15 cellular contexts compared by ENCODE assay signal in the genomic region with DNA sequence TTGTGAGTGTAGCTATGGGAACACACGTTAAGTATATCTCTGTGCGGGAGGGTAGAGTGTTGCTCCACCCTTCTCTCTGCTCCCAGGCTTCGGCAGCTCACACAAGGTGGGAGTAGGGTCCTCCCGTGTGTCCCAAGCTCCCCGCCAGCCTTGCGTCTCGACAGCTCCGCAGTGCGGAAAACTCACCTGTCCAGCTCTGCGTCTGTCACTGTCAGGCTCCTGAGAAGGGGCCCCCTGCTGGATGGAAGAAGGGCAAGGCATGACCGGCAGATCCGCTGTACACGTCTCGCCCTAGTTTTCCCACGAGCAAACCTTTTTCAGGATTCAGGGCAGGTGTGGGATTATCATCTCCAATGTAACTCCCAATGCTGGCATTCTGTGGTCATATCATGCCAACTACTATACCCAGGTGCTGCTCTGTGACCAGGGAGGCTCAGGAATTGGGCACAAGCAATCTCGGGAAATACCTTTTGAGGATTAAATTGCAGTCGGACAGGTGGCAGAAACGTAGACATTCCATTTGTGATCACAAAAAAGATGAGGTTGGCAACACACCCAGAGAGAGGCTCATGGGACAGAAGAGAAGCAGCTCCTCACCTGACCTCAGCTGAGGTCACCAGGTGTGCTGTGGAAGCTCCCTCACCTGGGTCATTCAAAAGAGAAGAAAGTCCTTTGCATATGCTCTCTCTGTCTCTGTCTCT.
DNase-seq lines count a peak whose midpoint lies in the region; ATAC-seq, FAIRE-seq and TF ChIP-seq lines count a peak whose summit lies in the region.
"Had no signal": no experiment of that assay in that cellular context is flagged by ENCODE, and none has a peak within 500 bp of the region (broad histone marks: within the 10 kb centered on the region; RNA-seq: fewer than 3 reads in every experiment).

No MANE protein-coding gene starts in this region.

- TF ChIP-seq CTCF in breast epithelium (IDR thresholded peaks at IDR 0.05) = peak in 2 of 3 donors; percentile 40 to 47
- no peak for TF ChIP-seq CTCF in MCF 10A (IDR thresholded peaks at IDR 0.05; ENCODE audit: unreplicated experiment)
- peak; percentile 44 for TF ChIP-seq CTCF in VCaP (conservative IDR thresholded peaks at IDR 0.05)
- TF ChIP-seq CTCF in left lung (IDR thresholded peaks at IDR 0.05) = peak in 1 of 2 donors; percentile 22

- DNase-seq in breast epithelium (ENCODE audit: low spot score in 2 of 2) (peak in 1 of 2 donors; percentile 67), MCF 10A (ENCODE audit: unreplicated experiment) (no peak), left lung (no peak), urothelium cell line (ENCODE audit: low spot score) (peak; percentile 16), UCSD-AML1 (lab: John Stamatoyannopoulos, UW; ENCODE audit: unreplicated experiment) (no peak)
- DNase-seq in activated naive CD4-positive, alpha-beta T cell treated with anti-CD3 and anti-CD28 coated beads, Interleukin-2, amount 10 ng/mL, durations not matched to agents 7 days and 5 days = no peak
- DNase-seq: AML-193; dermis blood vessel endothelial cell; heart left ventricle; NCI-H187 treated with DMSO at 0.1 percent for 48 hours; stimulated activated CD8-positive, alpha-beta memory T cell treated with anti-CD3 and anti-CD28 coated beads, Interleukin-4, amount 100 ng/mL, for 48 hours had no signal

- H3K36me3 ChIP-seq in breast epithelium (no peaks in the 10 kb centered on the region), left lung (no peaks in the 10 kb centered on the region)
- H3K36me3 ChIP-seq: heart left ventricle, SJSA1 had no signal

- H3K36me3 Mint-ChIP-seq in MCF 10A (ENCODE audit: insufficient read depth, unreplicated experiment) = peaks cover 6% of the 10 kb centered on the region
- no peaks in the 10 kb centered on the region for H3K36me3 Mint-ChIP-seq in activated naive CD4-positive, alpha-beta T cell treated with anti-CD3 and anti-CD28 coated beads, Interleukin-2, amount 10 ng/mL, durations not matched to agents 7 days and 5 days
- H3K36me3 Mint-ChIP-seq: activated naive CD8-positive, alpha-beta T cell had no signal

- H3K4me1 ChIP-seq in breast epithelium = no peaks in the 10 kb centered on the region
- H3K4me1 ChIP-seq in left lung = no peaks in the 10 kb centered on the region
- H3K4me1 ChIP-seq: heart left ventricle, SJSA1 had no signal

- no peak for TF ChIP-seq POLR2A in breast epithelium (IDR thresholded peaks at IDR 0.05)

- no peak overlapping the region for H3K4me3 Mint-ChIP-seq in MCF 10A (ENCODE audit: unreplicated experiment)
- H3K4me3 Mint-ChIP-seq in activated naive CD4-positive, alpha-beta T cell treated with anti-CD3 and anti-CD28 coated beads, Interleukin-2, amount 10 ng/mL, durations not matched to agents 7 days and 5 days = no peak overlapping the region
- H3K4me3 Mint-ChIP-seq: activated naive CD8-positive, alpha-beta T cell had no signal

- H3K27ac ChIP-seq in breast epithelium = no peak overlapping the region
- H3K27ac ChIP-seq in VCaP = no peak overlapping the region
- no peak overlapping the region for H3K27ac ChIP-seq in left lung
- H3K27ac ChIP-seq: heart left ventricle, SJSA1 had no signal

- intact Hi-C loops in breast epithelium (cut with DNase I; ENCODE audit: low total_unique reads) (no loop called here), MCF 10A (cut with micrococcal nuclease) (no loop called here), left lung (cut with DNase I) (no loop called here)

- H3K27ac Mint-ChIP-seq in MCF 10A (ENCODE audit: low read depth, unreplicated experiment) = no peak overlapping the region
- H3K27ac Mint-ChIP-seq in activated naive CD4-positive, alpha-beta T cell treated with anti-CD3 and anti-CD28 coated beads, Interleukin-2, amount 10 ng/mL, durations not matched to agents 7 days and 5 days = no peak overlapping the region
- H3K27ac Mint-ChIP-seq: activated naive CD8-positive, alpha-beta T cell had no signal

- POLR2A ChIA-PET in MCF 10A (lab: Yijun Ruan, JAX) = no interaction called here

- peak; percentile 78 for ATAC-seq in left lung
- no peak for ATAC-seq in HG03565 (IDR thresholded peaks at IDR 0.05; ENCODE audit: unreplicated experiment)

- CTCF ChIA-PET in MCF 10A (lab: Yijun Ruan, JAX) = interaction anchor here (0.6 to 0.7 kb wide), 4 partner anchors 9 to 264 kb away, joined by 3 read pairs; no protein-coding TSS in a partner anchor
- CTCF ChIA-PET in activated naive CD4-positive, alpha-beta T cell treated with anti-CD3 and anti-CD28 coated beads, Interleukin-2, amount 10 ng/mL, durations not matched to agents 7 days and 5 days (lab: Charles Lee) = no interaction called here

- H3K27me3 Mint-ChIP-seq in MCF 10A (ENCODE audit: insufficient read depth, unreplicated experiment) = no peaks in the 10 kb centered on the region
- peaks cover 9% of the 10 kb centered on the region for H3K27me3 Mint-ChIP-seq in activated naive CD4-positive, alpha-beta T cell treated with anti-CD3 and anti-CD28 coated beads, Interleukin-2, amount 10 ng/mL, durations not matched to agents 7 days and 5 days

- H3K4me1 Mint-ChIP-seq in MCF 10A (ENCODE audit: insufficient read depth, unreplicated experiment) = no peaks in the 10 kb centered on the region
- no peaks in the 10 kb centered on the region for H3K4me1 Mint-ChIP-seq in activated naive CD4-positive, alpha-beta T cell treated with anti-CD3 and anti-CD28 coated beads, Interleukin-2, amount 10 ng/mL, durations not matched to agents 7 days and 5 days

- no TSS peak for BruUV-seq in MCF 10A (replicated peaks; lab: Mats Ljungman, UMichigan)

- FAIRE-seq in urothelium cell line (lab: Jason Lieb, UNC) = no peak

- peaks cover 0 to 20% of the 10 kb centered on the region in 2 donors for H3K27me3 ChIP-seq in breast epithelium
- peaks cover 0 to 31% of the 10 kb centered on the region in 2 donors for H3K27me3 ChIP-seq in left lung
- H3K27me3 ChIP-seq: SJSA1 had no signal

- H3K9me3 ChIP-seq in breast epithelium (no peaks in the 10 kb centered on the region), left lung (no peaks in the 10 kb centered on the region)
- H3K9me3 ChIP-seq: SJSA1 had no signal

- no peak overlapping the region for H3K4me3 ChIP-seq in breast epithelium
- H3K4me3 ChIP-seq in left lung = no peak overlapping the region
- H3K4me3 ChIP-seq: heart left ventricle, SJSA1 had no signal

- H3K9me3 Mint-ChIP-seq in MCF 10A (ENCODE audit: unreplicated experiment) = peaks cover 29% of the 10 kb centered on the region
- no peaks in the 10 kb centered on the region for H3K9me3 Mint-ChIP-seq in activated naive CD4-positive, alpha-beta T cell treated with anti-CD3 and anti-CD28 coated beads, Interleukin-2, amount 10 ng/mL, durations not matched to agents 7 days and 5 days
